Comparison of ENCODE assay signal across 22 cellular contexts in the genomic region with DNA sequence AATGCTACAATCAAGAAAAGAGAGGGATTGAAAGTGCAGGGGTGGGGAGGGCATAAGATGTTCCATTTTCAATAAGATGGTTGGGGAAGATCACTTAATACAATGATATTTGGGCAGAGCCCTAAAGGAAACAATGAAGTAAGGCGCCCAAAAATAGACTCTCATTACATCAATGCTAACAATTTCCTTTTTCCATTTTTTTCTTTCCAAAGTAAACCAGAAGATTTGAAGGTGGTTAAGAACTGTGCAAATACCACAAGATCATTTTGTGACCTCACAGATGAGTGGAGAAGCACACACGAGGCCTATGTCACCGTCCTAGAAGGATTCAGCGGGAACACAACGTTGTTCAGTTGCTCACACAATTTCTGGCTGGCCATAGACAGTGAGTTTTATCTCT. TPM values are rescaled to one million over a fixed set of nuclear protein-coding genes. Genes with fewer than 3 reads are reported as not detected.
DNase-seq lines count a peak whose midpoint lies in the region; ATAC-seq, FAIRE-seq and TF ChIP-seq lines count a peak whose summit lies in the region.
"Had no signal": no experiment of that assay in that cellular context is flagged by ENCODE, and none has a peak within 500 bp of the region (broad histone marks: within the 10 kb centered on the region; RNA-seq: fewer than 3 reads in every experiment).

No MANE protein-coding gene starts in this region.

- no peak for ATAC-seq in HepG2
- no peak for ATAC-seq in right lobe of liver
- ATAC-seq in activated naive CD8-positive, alpha-beta T cell treated with anti-CD3 and anti-CD28 coated beads, Interleukin-2, amount 10 ng/mL, durations not matched to agents 7 days and 5 days (ENCODE audit: low read depth): no peak
- ATAC-seq in HG03469 (IDR thresholded peaks at IDR 0.05; ENCODE audit: unreplicated experiment): no peak

- DNase-seq in T-helper 1 cell (no peak), HepG2 (ENCODE audit: low spot score) (no peak), right lobe of liver (no peak), urothelium cell line (ENCODE audit: low spot score) (no peak), NCI-H748 (lab: John Stamatoyannopoulos, UW; ENCODE audit: unreplicated experiment) (no peak)
- DNase-seq in activated naive CD8-positive, alpha-beta T cell treated with anti-CD3 and anti-CD28 coated beads, Interleukin-2, amount 10 ng/mL, durations not matched to agents 7 days and 5 days: no peak
- DNase-seq: 8988T, activated gamma-delta T cell, NCI-H1417 treated with DMSO at 0.1 percent for 48 hours, NCI-H524, ovary, stomach, SW 1271, trophoblast cell had no signal

- intact Hi-C loops in HepG2 (cut with micrococcal nuclease; ENCODE audit: unreplicated experiment): no loop called here
- intact Hi-C loops in right lobe of liver (cut with DNase I): no loop called here

- FAIRE-seq in HepG2 (lab: Jason Lieb, UNC) (no peak), urothelium cell line (lab: Jason Lieb, UNC) (no peak)
- FAIRE-seq: colon, endometrium, H1, keratinocyte had no signal

- no peaks in the 10 kb centered on the region for H3K79me2 ChIP-seq in HepG2 (ENCODE audit: insufficient read depth, low read length)

- H3K9ac ChIP-seq in HepG2 (ENCODE audit: insufficient read depth, low read depth, low read length): no peak overlapping the region

- POLR2A ChIA-PET in HepG2 (lab: Yijun Ruan, JAX): no interaction called here
- POLR2A ChIA-PET in activated naive CD8-positive, alpha-beta T cell treated with anti-CD3 and anti-CD28 coated beads, Interleukin-2, amount 10 ng/mL, durations not matched to agents 7 days and 5 days (lab: Charles Lee): no interaction called here

- H3K4me2 ChIP-seq in HepG2 (ENCODE audit: low read depth, low read length): no peak overlapping the region
- H3K4me2 ChIP-seq: hepatocyte had no signal

- no peaks in the 10 kb centered on the region for H3K9me3 Mint-ChIP-seq in T-helper 1 cell treated with Interleukin-12 subunit alpha and Interleukin-12 subunit beta and Interleukin-4 antibody, amounts not matched to agents 30 μg/mL and 1 μg/mL, for 36 hours
- H3K9me3 Mint-ChIP-seq in activated naive CD8-positive, alpha-beta T cell treated with anti-CD3 and anti-CD28 coated beads, Interleukin-2, amount 10 ng/mL, durations not matched to agents 7 days and 5 days: no peaks in the 10 kb centered on the region

- CTCF ChIA-PET in HepG2 (lab: Yijun Ruan, JAX; ENCODE audit: low intra/inter-chr PET ratio, low total read pairs): no interaction called here

- TF ChIP-seq EP300 in HepG2 (IDR thresholded peaks at IDR 0.05; ENCODE audit: low read depth in 2 of 2, low read length in 2 of 2) (no peak), HepG2 (CRISPR knock-in tag; IDR thresholded peaks at IDR 0.05; ENCODE audit: borderline replicate concordance) (no peak)

- no TSS peak for BruUV-seq in HepG2 (replicated peaks; lab: Mats Ljungman, UMichigan)

- 100% methylated on average over 5 of the region's 5 CpGs for WGBS in HepG2 (ENCODE audit: low lambda C conversion rate)
- WGBS in right lobe of liver (ENCODE audit: insufficient coverage, low coverage, low lambda C conversion rate, missing lambda C conversion rate): 84% methylated on average over 5 of the region's 5 CpGs

- H3K36me3 Mint-ChIP-seq in T-helper 1 cell treated with Interleukin-12 subunit alpha and Interleukin-12 subunit beta and Interleukin-4 antibody, amounts not matched to agents 30 μg/mL and 1 μg/mL, for 36 hours (ENCODE audit: low read depth): peaks cover 77% of the 10 kb centered on the region
- H3K36me3 Mint-ChIP-seq in activated naive CD8-positive, alpha-beta T cell treated with anti-CD3 and anti-CD28 coated beads, Interleukin-2, amount 10 ng/mL, durations not matched to agents 7 days and 5 days: peaks cover 87% of the 10 kb centered on the region

- H3K27me3 Mint-ChIP-seq in T-helper 1 cell treated with Interleukin-12 subunit alpha and Interleukin-12 subunit beta and Interleukin-4 antibody, amounts not matched to agents 30 μg/mL and 1 μg/mL, for 36 hours (ENCODE audit: low read depth): no peaks in the 10 kb centered on the region
- no peaks in the 10 kb centered on the region for H3K27me3 Mint-ChIP-seq in activated naive CD8-positive, alpha-beta T cell treated with anti-CD3 and anti-CD28 coated beads, Interleukin-2, amount 10 ng/mL, durations not matched to agents 7 days and 5 days
- H3K27me3 Mint-ChIP-seq: B cell had no signal

- H3K27ac Mint-ChIP-seq in T-helper 1 cell treated with Interleukin-12 subunit alpha and Interleukin-12 subunit beta and Interleukin-4 antibody, amounts not matched to agents 30 μg/mL and 1 μg/mL, for 36 hours: peak overlapping the region; percentile 0
- H3K27ac Mint-ChIP-seq in activated naive CD8-positive, alpha-beta T cell treated with anti-CD3 and anti-CD28 coated beads, Interleukin-2, amount 10 ng/mL, durations not matched to agents 7 days and 5 days: peak overlapping the region; percentile 81

- no peak overlapping the region for H3K4me3 Mint-ChIP-seq in T-helper 1 cell treated with Interleukin-12 subunit alpha and Interleukin-12 subunit beta and Interleukin-4 antibody, amounts not matched to agents 30 μg/mL and 1 μg/mL, for 36 hours
- H3K4me3 Mint-ChIP-seq in activated naive CD8-positive, alpha-beta T cell treated with anti-CD3 and anti-CD28 coated beads, Interleukin-2, amount 10 ng/mL, durations not matched to agents 7 days and 5 days: peak overlapping the region; percentile 62
- H3K4me3 Mint-ChIP-seq: B cell had no signal

- in situ Hi-C loops in HepG2 (cut with HindIII; ENCODE audit: extremely low pct_ligation_motif_present, low pct_unique_long_range_greater_than_20kb): no loop called here

- TF ChIP-seq POLR2A in HepG2 (IDR thresholded peaks at IDR 0.05; ENCODE audit: insufficient read depth in 1 of 2, low read depth in 2 of 2, low read length in 2 of 2) (no peak), right lobe of liver (IDR thresholded peaks at IDR 0.05) (no peak)

- H3K9me3 ChIP-seq in HepG2 (ENCODE audit: low read length) (no peaks in the 10 kb centered on the region), right lobe of liver (no peaks in the 10 kb centered on the region)
- H3K9me3 ChIP-seq: ovary, stomach had no signal

- peaks cover 50% of the 10 kb centered on the region for H3K4me1 Mint-ChIP-seq in T-helper 1 cell treated with Interleukin-12 subunit alpha and Interleukin-12 subunit beta and Interleukin-4 antibody, amounts not matched to agents 30 μg/mL and 1 μg/mL, for 36 hours (ENCODE audit: low read depth)
- peaks cover 67% of the 10 kb centered on the region for H3K4me1 Mint-ChIP-seq in activated naive CD8-positive, alpha-beta T cell treated with anti-CD3 and anti-CD28 coated beads, Interleukin-2, amount 10 ng/mL, durations not matched to agents 7 days and 5 days

- TF ChIP-seq RAD21 in HepG2 (CRISPR knock-in tag; IDR thresholded peaks at IDR 0.05): no peak

- H3K4me3 ChIP-seq in HepG2 (replicated peaks in 1 of 3; ENCODE audit: insufficient read depth in 1 of 3, low read depth in 2 of 3, low read length in 3 of 3): no peak overlapping the region
- H3K4me3 ChIP-seq in right lobe of liver: no peak overlapping the region
- H3K4me3 ChIP-seq: hepatocyte, ovary, stomach had no signal

- no peaks in the 10 kb centered on the region for H4K20me1 ChIP-seq in HepG2 (ENCODE audit: insufficient read depth, low read length)

- H3K4me1 ChIP-seq in HepG2 (ENCODE audit: insufficient read depth, low read length) (peaks cover 24% of the 10 kb centered on the region), right lobe of liver (peaks cover 0 to 33% (median 15%) of the 10 kb centered on the region in 4 donors)

- H3K27me3 ChIP-seq in HepG2 (ENCODE audit: control insufficient read depth in 1 of 2, insufficient read depth in 2 of 2, low read length in 2 of 2) (no peaks in the 10 kb centered on the region), right lobe of liver (no peaks in the 10 kb centered on the region)
- H3K27me3 ChIP-seq: hepatocyte, ovary, stomach had no signal

- H2AFZ ChIP-seq in HepG2 (ENCODE audit: low read length): no peak overlapping the region
- H2AFZ ChIP-seq: hepatocyte had no signal

- H3K27ac ChIP-seq in HepG2 (ENCODE audit: extremely low read length, insufficient read depth, low read length) (peak overlapping the region; percentile 24), right lobe of liver (no peak overlapping the region)
- H3K27ac ChIP-seq: hepatocyte, ovary, stomach had no signal

- TF ChIP-seq CTCF in HepG2 (CRISPR knock-in tag; IDR thresholded peaks at IDR 0.05) (no peak), right lobe of liver (IDR thresholded peaks at IDR 0.05) (no peak)

- H3K36me3 ChIP-seq in HepG2 (replicated peaks in 1 of 2; ENCODE audit: control insufficient read depth in 1 of 2, insufficient read depth in 2 of 2, low read length in 2 of 2) (peaks cover 6 to 53% of the 10 kb centered on the region in 2 experiments), right lobe of liver (peaks cover 16 to 56% (median 26%) of the 10 kb centered on the region in 4 donors)
- H3K36me3 ChIP-seq: ovary had no signal

RNA-seq across cellular contexts. Expression of gene IFNAR2, which starts 16.8 kb away (rescaled TPM):
- total RNA-seq in HepG2 (2016; rRNA removed; fragmentation: Illumina TruSeq; extraction: Trizol) (5.1 TPM in 2 replicates), right lobe of liver (10 to 100 TPM; 12.4 to 35.5 (median 16.3) TPM)
- total RNA-seq in HepG2 (2016; cell fraction: cytosol; rRNA removed; fragmentation: Illumina TruSeq; extraction: Trizol; ENCODE audit: low read depth): 8.0 and 10.6 TPM in 2 replicates
- total RNA-seq in HepG2 (2016; cell fraction: insoluble cytoplasmic fraction; rRNA removed; fragmentation: Illumina TruSeq; extraction: Trizol): 5.5 and 7.2 TPM in 2 replicates
- total RNA-seq in HepG2 (2016; cell fraction: membrane; rRNA removed; fragmentation: Illumina TruSeq; extraction: Trizol): 11.6 and 12.1 TPM in 2 replicates
- total RNA-seq in HepG2 (2016; cell fraction: nucleus; rRNA removed; fragmentation: Illumina TruSeq; extraction: Trizol): 10.4 and 11.8 TPM in 2 replicates
- polyA plus RNA-seq in HepG2 (2011; rRNA removed): 22.7 and 24.1 TPM in 2 replicates
- 9.2 and 17.6 TPM in 2 replicates for polyA plus RNA-seq in HepG2 (2011; cell fraction: cytosol; rRNA removed)
- polyA plus RNA-seq in HepG2 (2011; cell fraction: nucleus; rRNA removed): 6.2 and 9.8 TPM in 2 replicates
- 17.1 and 17.4 TPM in 2 replicates for polyA plus RNA-seq in HepG2 (2012)
- polyA plus RNA-seq in HepG2 (2016; cell fraction: cytosol; fragmentation: Illumina TruSeq; extraction: Trizol; ENCODE audit: low read depth): 23.1 and 23.9 TPM in 2 replicates
- polyA plus RNA-seq in HepG2 (2016; cell fraction: insoluble cytoplasmic fraction; fragmentation: Illumina TruSeq; extraction: Trizol; ENCODE audit: low read depth): 12.2 and 18.4 TPM in 2 replicates
- 23.8 and 24.7 TPM in 2 replicates for polyA plus RNA-seq in HepG2 (2016; cell fraction: membrane; fragmentation: Illumina TruSeq; extraction: Trizol; ENCODE audit: low read depth)
- polyA plus RNA-seq in HepG2 (2016; cell fraction: nucleus; fragmentation: Illumina TruSeq; extraction: Trizol; ENCODE audit: insufficient read depth, low read depth): 25.5 and 26.4 TPM in 2 replicates
- polyA minus RNA-seq in HepG2 (2011; rRNA and poly(A)+ RNA removed; ENCODE audit: low replicate concordance): 7.5 and 12.0 TPM in 2 replicates
- 6.8 and 9.2 TPM in 2 replicates for polyA minus RNA-seq in HepG2 (2011; cell fraction: cytosol; rRNA and poly(A)+ RNA removed)
- polyA minus RNA-seq in HepG2 (2011; cell fraction: nucleus; rRNA and poly(A)+ RNA removed): 12.5 and 21.0 TPM in 2 replicates
- 10 to 100 TPM; 68.3 to 77.6 TPM for total RNA-seq in activated naive CD8-positive, alpha-beta T cell treated with anti-CD3 and anti-CD28 coated beads, Interleukin-2, amount 10 ng/mL, durations not matched to agents 7 days and 5 days

RNA-seq across cellular contexts. Expression of gene IL10RB, which starts 19.7 kb away (rescaled TPM):
- total RNA-seq in HepG2 (2016; rRNA removed; fragmentation: Illumina TruSeq; extraction: Trizol) (10.7 and 17.4 TPM in 2 replicates), right lobe of liver (10 to 100 TPM; 10.5 to 24.2 (median 20.3) TPM)
- total RNA-seq in HepG2 (2016; cell fraction: cytosol; rRNA removed; fragmentation: Illumina TruSeq; extraction: Trizol; ENCODE audit: low read depth): 6.5 and 7.9 TPM in 2 replicates
- 11.7 and 17.3 TPM in 2 replicates for total RNA-seq in HepG2 (2016; cell fraction: insoluble cytoplasmic fraction; rRNA removed; fragmentation: Illumina TruSeq; extraction: Trizol)
- 13.3 and 14.5 TPM in 2 replicates for total RNA-seq in HepG2 (2016; cell fraction: membrane; rRNA removed; fragmentation: Illumina TruSeq; extraction: Trizol)
- 13.1 and 13.5 TPM in 2 replicates for total RNA-seq in HepG2 (2016; cell fraction: nucleus; rRNA removed; fragmentation: Illumina TruSeq; extraction: Trizol)
- polyA plus RNA-seq in HepG2 (2011; rRNA removed): 18.2 and 19.1 TPM in 2 replicates
- 15.4 and 21.8 TPM in 2 replicates for polyA plus RNA-seq in HepG2 (2011; cell fraction: cytosol; rRNA removed)
- polyA plus RNA-seq in HepG2 (2011; cell fraction: nucleus; rRNA removed): 5.0 and 8.8 TPM in 2 replicates
- polyA plus RNA-seq in HepG2 (2012): 10.7 and 14.3 TPM in 2 replicates
- polyA plus RNA-seq in HepG2 (2016; cell fraction: cytosol; fragmentation: Illumina TruSeq; extraction: Trizol; ENCODE audit: low read depth): 7.2 and 7.5 TPM in 2 replicates
- polyA plus RNA-seq in HepG2 (2016; cell fraction: insoluble cytoplasmic fraction; fragmentation: Illumina TruSeq; extraction: Trizol; ENCODE audit: low read depth): 9.4 and 9.8 TPM in 2 replicates
- polyA plus RNA-seq in HepG2 (2016; cell fraction: membrane; fragmentation: Illumina TruSeq; extraction: Trizol; ENCODE audit: low read depth): 10.5 and 10.9 TPM in 2 replicates
- polyA plus RNA-seq in HepG2 (2016; cell fraction: nucleus; fragmentation: Illumina TruSeq; extraction: Trizol; ENCODE audit: insufficient read depth, low read depth): 18.7 and 19.3 TPM in 2 replicates
- polyA minus RNA-seq in HepG2 (2011; rRNA and poly(A)+ RNA removed; ENCODE audit: low replicate concordance): 31.7 and 32.4 TPM in 2 replicates
- polyA minus RNA-seq in HepG2 (2011; cell fraction: cytosol; rRNA and poly(A)+ RNA removed): 11.4 and 11.6 TPM in 2 replicates
- 9.3 and 10.9 TPM in 2 replicates for polyA minus RNA-seq in HepG2 (2011; cell fraction: nucleus; rRNA and poly(A)+ RNA removed)
- 10 to 100 TPM; 40.6 to 44.1 TPM for total RNA-seq in activated naive CD8-positive, alpha-beta T cell treated with anti-CD3 and anti-CD28 coated beads, Interleukin-2, amount 10 ng/mL, durations not matched to agents 7 days and 5 days
